In genomic region chr12:53623986-53624385, GRCh38 we compare ENCODE assay signal across 9 cellular contexts. TPM values are rescaled to one million over a fixed set of nuclear protein-coding genes. Genes with fewer than 3 reads are reported as not detected.
DNase-seq lines count a peak whose midpoint lies in the region; ATAC-seq, FAIRE-seq and TF ChIP-seq lines count a peak whose summit lies in the region.
"Had no signal": no experiment of that assay in that cellular context is flagged by ENCODE, and none has a peak within 500 bp of the region (broad histone marks: within the 10 kb centered on the region; RNA-seq: fewer than 3 reads in every experiment).

No MANE protein-coding gene starts in this region.

- TF ChIP-seq CTCF in ascending aorta (IDR thresholded peaks at IDR 0.05): no peak
- no peak for TF ChIP-seq CTCF in kidney (IDR thresholded peaks at IDR 0.05; ENCODE audit: borderline replicate concordance, extremely low read depth, insufficient read depth)
- no peak for TF ChIP-seq CTCF in testis (IDR thresholded peaks at IDR 0.05)

- TF ChIP-seq POLR2A in testis (IDR thresholded peaks at IDR 0.05): no peak

- 14 to 34% methylated on average over 2 of the region's 2 CpGs for WGBS in testis, 2 donors

- no peaks in the 10 kb centered on the region for H3K27me3 Mint-ChIP-seq in T-helper 2 cell treated with Interferon-gamma antibody and Interleukin-4, amounts not matched to agents 5 μg/mL and 100 μg/mL, for 36 hours (ENCODE audit: low read depth)

- FAIRE-seq in kidney (lab: Jason Lieb, UNC): no peak

- no peak overlapping the region for H3K27ac Mint-ChIP-seq in T-helper 2 cell treated with Interferon-gamma antibody and Interleukin-4, amounts not matched to agents 5 μg/mL and 100 μg/mL, for 36 hours

- no peaks in the 10 kb centered on the region for H3K9me3 Mint-ChIP-seq in T-helper 2 cell treated with Interferon-gamma antibody and Interleukin-4, amounts not matched to agents 5 μg/mL and 100 μg/mL, for 36 hours

- H3K4me1 ChIP-seq in ascending aorta: peaks cover 0 to 20% of the 10 kb centered on the region in 2 donors
- peaks cover 17 to 21% of the 10 kb centered on the region in 2 donors for H3K4me1 ChIP-seq in kidney (ENCODE audit: control insufficient read depth in 1 of 2, insufficient read depth in 1 of 2, low read depth in 1 of 2, low read length in 2 of 2)
- peaks cover 21% of the 10 kb centered on the region for H3K4me1 ChIP-seq in testis

- peak overlapping the region in 1 of 2 donors; percentile 78 for H3K9ac ChIP-seq in kidney (ENCODE audit: low read length in 2 of 2)

- H3K27ac ChIP-seq in ascending aorta (peak overlapping the region; percentile 81 to 93), kidney (ENCODE audit: low read depth in 2 of 2, low read length in 2 of 2) (peak overlapping the region; percentile 18 to 65), testis (peak overlapping the region; percentile 96)

- no peaks in the 10 kb centered on the region for H3K36me3 ChIP-seq in ascending aorta
- H3K36me3 ChIP-seq in kidney (ENCODE audit: control insufficient read depth in 1 of 2, insufficient read depth in 2 of 2, low read length in 2 of 2): no peaks in the 10 kb centered on the region
- no peaks in the 10 kb centered on the region for H3K36me3 ChIP-seq in testis (ENCODE audit: low read depth, missing control alignments)

- no peaks in the 10 kb centered on the region for H3K9me3 ChIP-seq in ascending aorta
- H3K9me3 ChIP-seq in kidney (ENCODE audit: control insufficient read depth in 1 of 2, low read length in 2 of 2): no peaks in the 10 kb centered on the region
- H3K9me3 ChIP-seq in testis: no peaks in the 10 kb centered on the region

- H3K36me3 Mint-ChIP-seq in T-helper 2 cell treated with Interferon-gamma antibody and Interleukin-4, amounts not matched to agents 5 μg/mL and 100 μg/mL, for 36 hours (ENCODE audit: low read depth): peaks cover 6% of the 10 kb centered on the region

- H3K27me3 ChIP-seq in ascending aorta (no peaks in the 10 kb centered on the region), testis (no peaks in the 10 kb centered on the region)

- intact Hi-C loops in ascending aorta (cut with DNase I): loop anchor here (2.0 kb wide), 1 partner anchor 79 kb away; no protein-coding TSS in a partner anchor
- intact Hi-C loops in kidney (cut with DNase I): no loop called here
- intact Hi-C loops in testis (cut with DNase I; ENCODE audit: low total_unique reads): no loop called here

- ATAC-seq in GM18909 (IDR thresholded peaks at IDR 0.05; ENCODE audit: poor library complexity, unreplicated experiment): no peak

- H3K4me3 ChIP-seq in ascending aorta (peak overlapping the region; percentile 73 to 74), kidney (ENCODE audit: low read length in 2 of 2) (peak overlapping the region; percentile 84 to 88), testis (peak overlapping the region in 1 of 2 donors; percentile 85)

- peaks cover 31% of the 10 kb centered on the region for H3K4me1 Mint-ChIP-seq in T-helper 2 cell treated with Interferon-gamma antibody and Interleukin-4, amounts not matched to agents 5 μg/mL and 100 μg/mL, for 36 hours (ENCODE audit: low read depth)

- no peak for DNase-seq in T-helper 2 cell treated with Interferon-gamma antibody and Interleukin-4, amounts not matched to agents 5 μg/mL and 100 μg/mL, for 36 hours (ENCODE audit: low spot score)
- DNase-seq in T-helper 2 cell (no peak), ascending aorta (ENCODE audit: low spot score in 2 of 2) (no peak), kidney (no peak), testis (peak; percentile 57), DMS79 treated with DMSO at 0.1 percent for 48 hours (lab: John Stamatoyannopoulos, UW) (no peak)
- DNase-seq in stimulated activated CD4-positive, alpha-beta T cell treated with anti-CD3 and anti-CD28 coated beads, Interleukin-12 subunit alpha, Interleukin-12 subunit beta, amount 100 ng/mL, for 4 hours: no peak
- DNase-seq: COR-L47 had no signal

- H3K4me3 Mint-ChIP-seq in T-helper 2 cell treated with Interferon-gamma antibody and Interleukin-4, amounts not matched to agents 5 μg/mL and 100 μg/mL, for 36 hours: peak overlapping the region; percentile 99

RNA-seq across cellular contexts. Expression of gene ATF7, which starts 2.2 kb away (rescaled TPM):
- total RNA-seq in ascending aorta: 67.6 TPM
- total RNA-seq in kidney: 54.7 TPM
- polyA plus RNA-seq in kidney (ENCODE audit: insufficient read depth, low read depth, low replicate concordance): 16.2 TPM
- 10 to 100 TPM; 55.1 to 59.8 TPM for total RNA-seq in testis
- 31.6 TPM for polyA plus RNA-seq in testis (ENCODE audit: insufficient read depth, low read depth, low replicate concordance)

RNA-seq across cellular contexts. Expression of gene ATP5MC2, which starts 51.9 kb away (rescaled TPM):
- total RNA-seq in ascending aorta (284 TPM), kidney (271 TPM), testis (100 to 1,000 TPM; 201 to 304 TPM)
- polyA plus RNA-seq in kidney (ENCODE audit: insufficient read depth, low read depth, low replicate concordance) (939 TPM), testis (ENCODE audit: insufficient read depth, low read depth, low replicate concordance) (316 TPM)

Comparison
In these comparisons a context has a peak if more than half of its experiments do, and no peak if none do; other contexts are left out.
1. H3K27ac ChIP-seq: peak in every context shown above with its lines; median percentile 96 in testis; 87 in ascending aorta; 42 in kidney.